16 cellular contexts compared by ENCODE assay signal in genomic region chr4:70818921-70819320, GRCh38. TPM values are rescaled to one million over a fixed set of nuclear protein-coding genes. Genes with fewer than 3 reads are reported as not detected.
DNase-seq lines count a peak whose midpoint lies in the region; ATAC-seq, FAIRE-seq and TF ChIP-seq lines count a peak whose summit lies in the region.
"Had no signal": no experiment of that assay in that cellular context is flagged by ENCODE, and none has a peak within 500 bp of the region (broad histone marks: within the 10 kb centered on the region; RNA-seq: fewer than 3 reads in every experiment).

No MANE protein-coding gene starts in this region.

- H3K27ac Mint-ChIP-seq in WTC11, result peak overlapping the region; percentile 7; the same call in 1 of the 2 replicates
- H3K27ac Mint-ChIP-seq in chondrocyte (ENCODE audit: unreplicated experiment), result no peak overlapping the region

- TF ChIP-seq CTCF in A549 (IDR thresholded peaks at IDR 0.05) (no peak), WTC11 (IDR thresholded peaks at IDR 0.05) (no peak), fibroblast of villous mesenchyme (IDR thresholded peaks at IDR 0.05; ENCODE audit: insufficient read depth, low read depth, low read length) (no peak), chondrocyte (IDR thresholded peaks at IDR 0.05) (no peak)

- POLR2A ChIA-PET in A549 (lab: Yijun Ruan, JAX) (no interaction called here), WTC11 (lab: Charles Lee) (no interaction called here)

- peaks cover 47% of the 10 kb centered on the region for H3K36me3 Mint-ChIP-seq in WTC11
- H3K36me3 Mint-ChIP-seq in chondrocyte (ENCODE audit: low read depth), result peaks cover 19% of the 10 kb centered on the region

- FAIRE-seq in A549 (lab: Jason Lieb, UNC), result no peak
- FAIRE-seq: G401.6 had no signal

- H3K4me2 ChIP-seq in A549 (no peak overlapping the region), BLaER1 (peak overlapping the region; percentile 41)
- H3K4me2 ChIP-seq: PC-9 had no signal

- no peak overlapping the region for H3K9ac ChIP-seq in BLaER1

- peaks cover 44% of the 10 kb centered on the region for H4K20me1 ChIP-seq in BLaER1

- WGBS in A549 (ENCODE audit: missing lambda C conversion rate), result 99% methylated on average over 3 of the region's 3 CpGs

- H3K36me3 ChIP-seq in BLaER1, result peaks cover 86% of the 10 kb centered on the region

- H3K27ac ChIP-seq in A549 (no peak overlapping the region), BLaER1 (no peak overlapping the region)
- H3K27ac ChIP-seq: PC-9 had no signal

- no peaks in the 10 kb centered on the region for H3K27me3 ChIP-seq in BLaER1
- H3K27me3 ChIP-seq: MG63 had no signal

- H3K4me3 ChIP-seq in A549 (no peak overlapping the region), BLaER1 (no peak overlapping the region), fibroblast of villous mesenchyme (ENCODE audit: low read depth, low read length) (no peak overlapping the region)
- H3K4me3 ChIP-seq: MG63, PC-9 had no signal

- DNase-seq in A549 (ENCODE audit: low read depth in 1 of 2, low spot score in 1 of 2) (no peak), WTC11 (ENCODE audit: low spot score) (no peak), fibroblast of villous mesenchyme (ENCODE audit: low read depth) (peak; percentile 85), GF-D8 (lab: John Stamatoyannopoulos, UW) (no peak), chondrocyte (ENCODE audit: low spot score) (no peak)
- DNase-seq: C1 segment of cervical spinal cord, DMS79 treated with DMSO at 0.1 percent for 48 hours, H7, MG63, NCI-H1105 treated with DMSO at 0.1 percent for 48 hours, NCI-H187, NCI-H69, PC-9 had no signal

- no peaks in the 10 kb centered on the region for H3K9me3 ChIP-seq in A549
- H3K9me3 ChIP-seq in BLaER1, result no peaks in the 10 kb centered on the region
- H3K9me3 ChIP-seq: MG63 had no signal

- TF ChIP-seq POLR2A in A549 (IDR thresholded peaks at IDR 0.05; ENCODE audit: low read length), result no peak

- CTCF ChIA-PET in A549 (lab: Yijun Ruan, JAX) (interaction anchor here (0.9 kb wide), 1 partner anchor 9 kb away, joined by 5 read pairs; no protein-coding TSS in a partner anchor), WTC11 (lab: Charles Lee) (no interaction called here)

- TF ChIP-seq EP300 in A549 (IDR thresholded peaks at IDR 0.05), result no peak

- ATAC-seq in A549 (no peak), WTC11 (no peak), GM21619 (IDR thresholded peaks at IDR 0.05; ENCODE audit: unreplicated experiment) (no peak)

- TF ChIP-seq RAD21 in A549 (conservative IDR thresholded peaks at IDR 0.05 in 1 of 2, IDR thresholded peaks at IDR 0.05 in 1 of 2), result no peak

- H3K4me1 ChIP-seq in A549, result no peaks in the 10 kb centered on the region
- peaks cover 26% of the 10 kb centered on the region for H3K4me1 ChIP-seq in BLaER1

- H3K9me3 Mint-ChIP-seq in WTC11, result no peaks in the 10 kb centered on the region
- H3K9me3 Mint-ChIP-seq in chondrocyte (ENCODE audit: low read depth), result no peaks in the 10 kb centered on the region

- H3K27me3 Mint-ChIP-seq in WTC11 (ENCODE audit: low read depth) (no peaks in the 10 kb centered on the region), chondrocyte (ENCODE audit: low read depth) (no peaks in the 10 kb centered on the region)

- H3K4me3 Mint-ChIP-seq in WTC11 (no peak overlapping the region), chondrocyte (ENCODE audit: unreplicated experiment) (no peak overlapping the region)

- no peaks in the 10 kb centered on the region for H3K4me1 Mint-ChIP-seq in WTC11
- H3K4me1 Mint-ChIP-seq in chondrocyte (ENCODE audit: low read depth), result no peaks in the 10 kb centered on the region

TF ChIP-seq in A549, 52 proteins besides CTCF, POLR2A, EP300 and RAD21:
- TF ChIP-seq MAFK (IDR thresholded peaks at IDR 0.05; ENCODE audit: partially characterized antibody), result peak; percentile 4
- TF ChIP-seq TP53 (CRISPR knock-in tag; IDR thresholded peaks at IDR 0.05), result no peak
- TF ChIP-seq HMGXB4 (CRISPR knock-in tag; IDR thresholded peaks at IDR 0.05; ENCODE audit: borderline replicate concordance), result no peak
- TF ChIP-seq NFE2L2 (conservative IDR thresholded peaks at IDR 0.05; ENCODE audit: low read length), result no peak
- TF ChIP-seq SREBF2 (IDR thresholded peaks at IDR 0.05), result no peak
- TF ChIP-seq HES2 (IDR thresholded peaks at IDR 0.05), result no peak
- no peak for TF ChIP-seq CHD4 (IDR thresholded peaks at IDR 0.05; ENCODE audit: borderline replicate concordance)
- TF ChIP-seq BCL3 (IDR thresholded peaks at IDR 0.05), result no peak
- no peak for TF ChIP-seq MAZ (IDR thresholded peaks at IDR 0.05; ENCODE audit: borderline replicate concordance, low read depth, low read length)

TF ChIP-seq in WTC11, 78 proteins besides CTCF, POLR2A, EP300 and RAD21 (continues in another document):
- no peak for TF ChIP-seq CBFB (CRISPR knock-in tag; IDR thresholded peaks at IDR 0.05; ENCODE audit: low read depth)
- no peak for TF ChIP-seq ZNF512 (CRISPR knock-in tag; IDR thresholded peaks at IDR 0.05; ENCODE audit: borderline replicate concordance)
- TF ChIP-seq FOXP4 (CRISPR knock-in tag; IDR thresholded peaks at IDR 0.05), result no peak
- no peak for TF ChIP-seq MXD4 (CRISPR knock-in tag; IDR thresholded peaks at IDR 0.05; ENCODE audit: borderline replicate concordance)
- no peak for TF ChIP-seq IRF2 (CRISPR knock-in tag; IDR thresholded peaks at IDR 0.05; ENCODE audit: borderline replicate concordance, low read depth)
- no peak for TF ChIP-seq HMGXB4 (CRISPR knock-in tag; IDR thresholded peaks at IDR 0.05)
- no peak for TF ChIP-seq JUN (CRISPR knock-in tag; IDR thresholded peaks at IDR 0.05)
- TF ChIP-seq FOXP1 (CRISPR knock-in tag; IDR thresholded peaks at IDR 0.05; ENCODE audit: borderline replicate concordance), result no peak
- TF ChIP-seq RORB (CRISPR knock-in tag; IDR thresholded peaks at IDR 0.05), result no peak
- no peak for TF ChIP-seq ZBTB43 (CRISPR knock-in tag; IDR thresholded peaks at IDR 0.05)
- no peak for TF ChIP-seq ZNF232 (CRISPR knock-in tag; IDR thresholded peaks at IDR 0.05)
- no peak for TF ChIP-seq NR3C1 (CRISPR knock-in tag; conservative IDR thresholded peaks at IDR 0.05; ENCODE audit: low read depth)

RNA-seq across cellular contexts. Expression of gene GRSF1, which starts 20.8 kb away (rescaled TPM):
- 81.4 and 112 TPM in 2 replicates for polyA plus RNA-seq in A549 (2011; rRNA removed)
- 32.8 and 37.6 TPM in 2 replicates for polyA plus RNA-seq in A549 (2012; cell fraction: cytosol; rRNA removed)
- 26.7 and 37.5 TPM in 2 replicates for polyA plus RNA-seq in A549 (2012; cell fraction: nucleus; rRNA removed)
- 89.4 to 95.2 TPM (median 94.3 TPM) in 3 replicates for polyA plus RNA-seq in A549 (2017; fragmentation: RNase III; extraction: RNeasy Plus Mini Kit Qiagen cat#74134 plus additional on column Dnase treatment)
- polyA minus RNA-seq in A549 (2011; rRNA and poly(A)+ RNA removed), result 21.2 and 31.2 TPM in 2 replicates
- total RNA-seq in WTC11 (2021), result 84.6 to 98.5 TPM (median 84.7 TPM) in 3 replicates
- total RNA-seq in fibroblast of villous mesenchyme, result 78.3 and 117 TPM in 2 replicates
- total RNA-seq in chondrocyte, result 79.5 to 84.6 TPM (median 83.4 TPM) in 3 replicates
